ENCODE assay signal across 1 cellular context in genomic region chr1:31815752-31816484, GRCh38.
TF ChIP-seq lines count a peak whose summit lies in the region.

SPOCD1 (minus strand) TSS chr1:31816022; CDS start chr1:31815333, 689 bp downstream.

TF ChIP-seq in K562, 482 proteins besides CTCF, POLR2A, EP300 and RAD21 (continued from another document):
- TF ChIP-seq ZBTB5 (IDR thresholded peaks at IDR 0.05) (no peak), GABPB2 (CRISPR knock-in tag; conservative IDR thresholded peaks at IDR 0.05) (no peak)
